In genomic region chr3:150319900-150320299, GRCh38 we compare ENCODE assay signal across 12 cellular contexts.
DNase-seq lines count a peak whose midpoint lies in the region; ATAC-seq and TF ChIP-seq lines count a peak whose summit lies in the region.
"Had no signal": no experiment of that assay in that cellular context is flagged by ENCODE, and none has a peak within 500 bp of the region (broad histone marks: within the 10 kb centered on the region; RNA-seq: fewer than 3 reads in every experiment).

No MANE protein-coding gene starts in this region.

- H3K4me1 ChIP-seq in Panc1 (ENCODE audit: control insufficient read depth, insufficient read depth, low read length): peaks cover 31% of the 10 kb centered on the region
- peaks cover 2% of the 10 kb centered on the region for H3K4me1 ChIP-seq in fibroblast of lung (ENCODE audit: control insufficient read depth, extremely low read depth, insufficient read depth, low read length)
- H3K4me1 ChIP-seq in skeletal muscle satellite cell (ENCODE audit: control insufficient read depth, insufficient read depth, low read length): peaks cover 36% of the 10 kb centered on the region
- H3K4me1 ChIP-seq: gastrocnemius medialis had no signal

- H3K4me3 ChIP-seq in Panc1 (ENCODE audit: low read depth in 2 of 2, low read length in 2 of 2) (no peak overlapping the region), fibroblast of lung (replicated peaks in 1 of 4; ENCODE audit: control extremely low read depth in 1 of 4, insufficient read depth in 1 of 4, low read depth in 3 of 4, low read length in 4 of 4) (no peak overlapping the region), skeletal muscle satellite cell (ENCODE audit: low read length) (no peak overlapping the region)
- H3K4me3 ChIP-seq: gastrocnemius medialis had no signal

- H4K20me1 ChIP-seq in fibroblast of lung (ENCODE audit: control insufficient read depth, extremely low read depth, insufficient read depth, low read length): no peaks in the 10 kb centered on the region

- H3K4me2 ChIP-seq in fibroblast of lung (ENCODE audit: extremely low read depth, insufficient read depth, low read length) (peak overlapping the region; percentile 28), skeletal muscle satellite cell (ENCODE audit: low read length) (peak overlapping the region; percentile 47)

- DNase-seq in GM04503 (ENCODE audit: low read depth): peak; percentile 88
- peak; percentile 98 for DNase-seq in Panc1 (ENCODE audit: low read depth, low spot score)
- DNase-seq in fibroblast of lung (ENCODE audit: low read depth in 2 of 2): peak; percentile 91 to 98
- no peak for DNase-seq in HuH-7.5 (ENCODE audit: low spot score)
- DNase-seq in activated CD4-positive, alpha-beta T cell treated with anti-CD3 and anti-CD28 coated beads, Interleukin-2, amount 50 U/mL, for 48 hours: no peak
- DNase-seq: activated gamma-delta T cell, gastrocnemius medialis, natural killer cell, T-helper 17 cell had no signal

- peak overlapping the region; percentile 64 for H3K27ac ChIP-seq in Panc1 (ENCODE audit: low read length)
- no peak overlapping the region for H3K27ac ChIP-seq in fibroblast of lung (ENCODE audit: insufficient read depth, low read length)
- H3K27ac ChIP-seq: gastrocnemius medialis had no signal

- BruUV-seq in Panc1 (replicated peaks; lab: Mats Ljungman, UMichigan): no TSS peak

- intact Hi-C loops in Panc1 (cut with micrococcal nuclease; ENCODE audit: unreplicated experiment): no loop called here

- CTCF ChIA-PET in Panc1 (lab: Charles Lee): interaction anchor here (0.8 kb wide), 1 partner anchor 34 kb away, joined by 3 read pairs; no protein-coding TSS in a partner anchor

- peak; percentile 96 for ATAC-seq in Panc1
- no peak for ATAC-seq in GM21515 (IDR thresholded peaks at IDR 0.05; ENCODE audit: unreplicated experiment)
- no peak for ATAC-seq in GM21526 (IDR thresholded peaks at IDR 0.05; ENCODE audit: low FRiP score, unreplicated experiment)
- ATAC-seq: natural killer cell, T-helper 17 cell had no signal

- POLR2A ChIA-PET in Panc1 (lab: Charles Lee): no interaction called here

- H3K36me3 ChIP-seq in Panc1 (ENCODE audit: control insufficient read depth, insufficient read depth, low read length) (no peaks in the 10 kb centered on the region), fibroblast of lung (ENCODE audit: control insufficient read depth, insufficient read depth, low read length) (no peaks in the 10 kb centered on the region), skeletal muscle satellite cell (ENCODE audit: insufficient read depth, low read length) (no peaks in the 10 kb centered on the region)
- H3K36me3 ChIP-seq: gastrocnemius medialis had no signal

- in situ Hi-C loops in Panc1 (cut with HindIII; ENCODE audit: low pct_unique_long_range_greater_than_20kb, low sequenced_read_pairs): no loop called here

- H3K27me3 ChIP-seq in Panc1 (ENCODE audit: control insufficient read depth, insufficient read depth, low read length): no peaks in the 10 kb centered on the region
- H3K27me3 ChIP-seq in fibroblast of lung (ENCODE audit: control insufficient read depth, insufficient read depth, low read length): no peaks in the 10 kb centered on the region
- no peaks in the 10 kb centered on the region for H3K27me3 ChIP-seq in skeletal muscle satellite cell (ENCODE audit: control insufficient read depth, insufficient read depth, low read length)
- H3K27me3 ChIP-seq: gastrocnemius medialis had no signal

- no peaks in the 10 kb centered on the region; the same call in 1 of the 2 replicates for H3K9me3 ChIP-seq in Panc1 (ENCODE audit: control insufficient read depth, insufficient read depth, low read depth, low read length)
- no peaks in the 10 kb centered on the region for H3K9me3 ChIP-seq in fibroblast of lung (ENCODE audit: control insufficient read depth, insufficient read depth, low read depth, low read length)
- H3K9me3 ChIP-seq in skeletal muscle satellite cell (replicated peaks; ENCODE audit: low read length): no peaks in the 10 kb centered on the region
- H3K9me3 ChIP-seq: gastrocnemius medialis had no signal

- TF ChIP-seq CTCF in Panc1 (IDR thresholded peaks at IDR 0.05): no peak
- TF ChIP-seq CTCF in fibroblast of lung (conservative IDR thresholded peaks at IDR 0.05 in 1 of 2, IDR thresholded peaks at IDR 0.05 in 1 of 2; ENCODE audit: low read depth in 1 of 2, low read length in 2 of 2): no peak

- H2AFZ ChIP-seq in fibroblast of lung (ENCODE audit: low read length): no peak overlapping the region

- H3K79me2 ChIP-seq in fibroblast of lung (ENCODE audit: control insufficient read depth, insufficient read depth, low read length): no peaks in the 10 kb centered on the region

- H3K9ac ChIP-seq in fibroblast of lung (ENCODE audit: insufficient read depth, low read length): no peak overlapping the region
- H3K9ac ChIP-seq in skeletal muscle satellite cell (ENCODE audit: low read depth, low read length): no peak overlapping the region

Comparison
In these comparisons a context has a peak if more than half of its experiments do, and no peak if none do; other contexts are left out.
1. DNase-seq: peak in GM04503 (single experiment), Panc1 (single experiment) and fibroblast of lung (2 of 2); none in HuH-7.5 (single experiment) and activated CD4-positive, alpha-beta T cell treated with anti-CD3 and anti-CD28 coated beads, Interleukin-2, amount 50 U/mL, for 48 hours (0 of 2).